ENCODE assay signal across 1 cellular context in the genomic region with DNA sequence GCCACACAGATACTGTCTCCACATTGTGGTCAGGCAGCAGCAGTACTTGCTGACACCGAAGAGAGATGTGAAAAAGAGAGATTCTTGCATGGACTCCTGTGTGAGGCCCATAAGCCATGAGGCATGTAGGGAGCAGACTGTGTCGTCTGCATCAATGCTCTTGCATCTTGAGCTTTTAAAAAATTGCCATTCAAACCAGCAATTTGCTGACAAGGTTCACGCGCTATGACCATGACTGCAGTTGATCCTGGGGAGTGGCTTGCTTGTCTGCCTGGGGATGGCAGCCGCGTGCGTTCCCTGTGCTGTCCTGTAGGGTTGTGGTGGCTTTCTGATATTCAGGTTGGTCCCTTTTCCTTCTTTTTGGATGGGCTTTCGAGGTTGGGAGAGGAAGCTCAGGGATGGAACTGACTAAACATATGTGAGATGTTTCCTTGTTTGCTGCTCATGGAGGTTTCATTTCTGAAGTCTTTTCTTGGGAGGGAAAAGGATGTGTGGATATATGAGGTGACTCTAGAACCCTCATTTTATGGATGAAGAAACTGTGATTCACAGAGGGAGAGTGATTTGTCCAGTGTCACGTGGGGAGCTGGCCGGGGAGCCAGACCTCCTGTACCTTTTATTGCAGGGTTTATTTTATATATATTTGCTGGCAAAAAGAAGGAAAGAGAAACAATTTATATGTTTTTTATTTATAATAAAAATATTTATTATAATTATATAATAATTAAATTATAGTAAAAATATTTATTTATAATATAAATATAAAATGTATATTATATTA.
TF ChIP-seq lines count a peak whose summit lies in the region.

No MANE protein-coding gene starts in this region.

TF ChIP-seq in endothelial cell of umbilical vein, 7 proteins besides CTCF, POLR2A, EP300 and RAD21:
- TF ChIP-seq POLR2AphosphoS5 (IDR thresholded peaks at IDR 0.05; ENCODE audit: insufficient read depth, low read depth, low read length): no peak
- no peak for TF ChIP-seq GATA2 (IDR thresholded peaks at IDR 0.05; ENCODE audit: insufficient read depth, insufficient read length, low read depth, low read length)
- TF ChIP-seq FOS (IDR thresholded peaks at IDR 0.05; ENCODE audit: borderline replicate concordance, insufficient read depth, low read length): no peak
- TF ChIP-seq JUN (IDR thresholded peaks at IDR 0.05; ENCODE audit: borderline replicate concordance, insufficient read depth, insufficient read length, low read depth): no peak
- TF ChIP-seq EZH2 (IDR thresholded peaks at IDR 0.05; ENCODE audit: borderline replicate concordance, low read depth, low read length, severe bottlenecking): no peak
- TF ChIP-seq MYC (IDR thresholded peaks at IDR 0.05; ENCODE audit: low read depth, low read length): no peak
- TF ChIP-seq, protein P1, sequence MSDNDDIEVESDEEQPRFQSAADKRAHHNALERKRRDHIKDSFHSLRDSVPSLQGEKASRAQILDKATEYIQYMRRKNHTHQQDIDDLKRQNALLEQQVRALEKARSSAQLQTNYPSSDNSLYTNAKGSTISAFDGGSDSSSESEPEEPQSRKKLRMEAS (IDR thresholded peaks at IDR 0.05; ENCODE audit: insufficient read depth, insufficient read length): no peak
TF ChIP-seq in endothelial cell of umbilical vein: peak in this region for 0.
